Comparison of ENCODE assay signal across 15 cellular contexts in genomic region chr6:32271427-32271826, GRCh38. TPM values are rescaled to one million over a fixed set of nuclear protein-coding genes. Genes with fewer than 3 reads are reported as not detected.
DNase-seq lines count a peak whose midpoint lies in the region; ATAC-seq and FAIRE-seq lines count a peak whose summit lies in the region.
"Had no signal": no experiment of that assay in that cellular context is flagged by ENCODE, and none has a peak within 500 bp of the region (broad histone marks: within the 10 kb centered on the region; RNA-seq: fewer than 3 reads in every experiment).

No MANE protein-coding gene starts in this region.

- no peak overlapping the region for H4K91ac ChIP-seq in trophoblast cell (ENCODE audit: low read depth, low read length)

- H3K27ac ChIP-seq in small intestine (ENCODE audit: low read depth in 1 of 2, low read length in 1 of 2) (no peak overlapping the region), right cardiac atrium (ENCODE audit: low read length) (no peak overlapping the region), trophoblast cell (ENCODE audit: low read depth, low read length) (no peak overlapping the region)
- H3K27ac ChIP-seq: tibial nerve had no signal

- no peaks in the 10 kb centered on the region for H3K36me3 ChIP-seq in small intestine (ENCODE audit: control insufficient read depth in 2 of 2, insufficient read depth in 2 of 2, low read length in 2 of 2)
- no peaks in the 10 kb centered on the region for H3K36me3 ChIP-seq in trophoblast cell (ENCODE audit: control insufficient read depth in 1 of 2, insufficient read depth in 2 of 2, low read length in 2 of 2)

- POLR2A ChIA-PET in activated naive CD8-positive, alpha-beta T cell treated with anti-CD3 and anti-CD28 coated beads, Interleukin-2, amount 10 ng/mL, durations not matched to agents 7 days and 5 days (lab: Charles Lee) = no interaction called here

- no peak overlapping the region for H2BK120ac ChIP-seq in trophoblast cell (ENCODE audit: insufficient read depth, low read length, poor library complexity)

- peak; percentile 73 for FAIRE-seq in small intestine (lab: Jason Lieb, UNC)

- H3K23ac ChIP-seq in trophoblast cell (ENCODE audit: low read length) = no peak overlapping the region

- intact Hi-C loops in right cardiac atrium (cut with DNase I) = no loop called here

- no peak overlapping the region for H3K4me3 ChIP-seq in small intestine (ENCODE audit: low read depth in 1 of 2, low read length in 2 of 2)
- H3K4me3 ChIP-seq in right cardiac atrium (ENCODE audit: low read length) = no peak overlapping the region
- no peak overlapping the region for H3K4me3 ChIP-seq in trophoblast cell (ENCODE audit: low read depth, low read length)
- H3K4me3 ChIP-seq: tibial nerve had no signal

- no peak overlapping the region for H3K14ac ChIP-seq in trophoblast cell (ENCODE audit: low read length)

- H3K27me3 Mint-ChIP-seq in activated T-cell treated with anti-CD3 and anti-CD28 coated beads, Interleukin-2, amount 50 U/mL, for 72 hours (ENCODE audit: low read depth) = no peaks in the 10 kb centered on the region
- peaks cover 6% of the 10 kb centered on the region for H3K27me3 Mint-ChIP-seq in activated naive CD8-positive, alpha-beta T cell treated with anti-CD3 and anti-CD28 coated beads, Interleukin-2, amount 10 ng/mL, durations not matched to agents 7 days and 5 days

- no peaks in the 10 kb centered on the region for H3K4me1 ChIP-seq in small intestine (ENCODE audit: control insufficient read depth in 2 of 2, insufficient read depth in 1 of 2, low read depth in 1 of 2, low read length in 1 of 2)
- H3K4me1 ChIP-seq in right cardiac atrium (ENCODE audit: control insufficient read depth, insufficient read depth, low read length) = no peaks in the 10 kb centered on the region
- H3K4me1 ChIP-seq in trophoblast cell (ENCODE audit: control insufficient read depth in 1 of 2, insufficient read depth in 2 of 2, low read length in 2 of 2) = no peaks in the 10 kb centered on the region
- H3K4me1 ChIP-seq: tibial nerve had no signal

- no peak overlapping the region for H2BK5ac ChIP-seq in trophoblast cell (ENCODE audit: low read depth, low read length, poor library complexity)

- H4K8ac ChIP-seq in trophoblast cell (ENCODE audit: low read depth, low read length) = no peak overlapping the region

- peak overlapping the region; percentile 74 for H3K27ac Mint-ChIP-seq in activated T-cell treated with anti-CD3 and anti-CD28 coated beads, Interleukin-2, amount 50 U/mL, for 72 hours
- peak overlapping the region; percentile 58 for H3K27ac Mint-ChIP-seq in activated naive CD8-positive, alpha-beta T cell treated with anti-CD3 and anti-CD28 coated beads, Interleukin-2, amount 10 ng/mL, durations not matched to agents 7 days and 5 days
- H3K27ac Mint-ChIP-seq: nephron progenitor cell had no signal

- no peak overlapping the region for H2AK5ac ChIP-seq in trophoblast cell (ENCODE audit: low read length)

- DNase-seq in activated T-cell treated with anti-CD3 and anti-CD28 coated beads, Interleukin-2, amount 50 U/mL, for 72 hours = no peak
- DNase-seq in activated T-cell treated with anti-CD3 and anti-CD28 coated beads, Interleukin-2, amount 50 U/mL, for 48 hours = no peak
- peak; percentile 84 for DNase-seq in NAMALWA (ENCODE audit: low spot score)
- DNase-seq in activated naive CD8-positive, alpha-beta T cell treated with anti-CD3 and anti-CD28 coated beads, Interleukin-2, amount 10 ng/mL, durations not matched to agents 7 days and 5 days = no peak
- DNase-seq in small intestine = no peak
- no peak for DNase-seq in stimulated activated CD4-positive, alpha-beta T cell treated with anti-CD3 and anti-CD28 coated beads, Interleukin-2, amount 100 ng/mL, for 24 hours
- no peak for DNase-seq in right cardiac atrium
- DNase-seq in trophoblast cell = no peak
- DNase-seq: caudate nucleus; foreskin fibroblast; GOT3; NCI-H1092 treated with DMSO at 0.1 percent for 48 hours; nephron progenitor cell; stimulated activated CD4-positive, alpha-beta T cell treated with anti-CD3 and anti-CD28 coated beads, Interleukin-1b, Interleukin-23, amount 100 ng/mL, for 48 hours had no signal

- ATAC-seq in activated T-cell treated with anti-CD3 and anti-CD28 coated beads, Interleukin-2, amount 50 U/mL, for 72 hours (replicated peaks in 1 of 2) = no peak
- no peak for ATAC-seq in activated naive CD8-positive, alpha-beta T cell treated with anti-CD3 and anti-CD28 coated beads, Interleukin-2, amount 10 ng/mL, durations not matched to agents 7 days and 5 days (ENCODE audit: low read depth)
- no peak for ATAC-seq in right cardiac atrium

- no peaks in the 10 kb centered on the region for H3K9me3 Mint-ChIP-seq in activated T-cell treated with anti-CD3 and anti-CD28 coated beads, Interleukin-2, amount 50 U/mL, for 72 hours
- H3K9me3 Mint-ChIP-seq in activated naive CD8-positive, alpha-beta T cell treated with anti-CD3 and anti-CD28 coated beads, Interleukin-2, amount 10 ng/mL, durations not matched to agents 7 days and 5 days = peaks cover 4% of the 10 kb centered on the region

- 47 to 77% (median 69%) methylated on average over 1 of the region's 1 CpG for WGBS in small intestine, 3 donors
- WGBS in right cardiac atrium = 85% methylated on average over 1 of the region's 1 CpG
- no CpG with 5 or more reads among the region's 1 CpG for WGBS in trophoblast cell (ENCODE audit: extremely low coverage, insufficient coverage, insufficient read length)

- no peak overlapping the region for H3K4me2 ChIP-seq in trophoblast cell (ENCODE audit: low read length)

- no peaks in the 10 kb centered on the region for H3K36me3 Mint-ChIP-seq in activated T-cell treated with anti-CD3 and anti-CD28 coated beads, Interleukin-2, amount 50 U/mL, for 72 hours (ENCODE audit: insufficient read depth in 2 of 2)
- peaks cover 3% of the 10 kb centered on the region for H3K36me3 Mint-ChIP-seq in activated naive CD8-positive, alpha-beta T cell treated with anti-CD3 and anti-CD28 coated beads, Interleukin-2, amount 10 ng/mL, durations not matched to agents 7 days and 5 days

- no peaks in the 10 kb centered on the region for H3K79me1 ChIP-seq in trophoblast cell (ENCODE audit: low read length)

- H3K79me2 ChIP-seq in trophoblast cell (ENCODE audit: control insufficient read depth, insufficient read depth, low read length, poor library complexity) = no peaks in the 10 kb centered on the region

- no peak overlapping the region for H3K4ac ChIP-seq in trophoblast cell (ENCODE audit: low read depth, low read length)

- H3K4me3 Mint-ChIP-seq in activated T-cell treated with anti-CD3 and anti-CD28 coated beads, Interleukin-2, amount 50 U/mL, for 72 hours = peak overlapping the region in 1 of 2 donors; percentile 34
- peak overlapping the region; percentile 26 for H3K4me3 Mint-ChIP-seq in activated naive CD8-positive, alpha-beta T cell treated with anti-CD3 and anti-CD28 coated beads, Interleukin-2, amount 10 ng/mL, durations not matched to agents 7 days and 5 days
- H3K4me3 Mint-ChIP-seq: nephron progenitor cell had no signal

- H3K27me3 ChIP-seq in small intestine (ENCODE audit: control insufficient read depth in 2 of 2, insufficient read depth in 2 of 2, low read length in 2 of 2) (no peaks in the 10 kb centered on the region), right cardiac atrium (ENCODE audit: control insufficient read depth, insufficient read depth) (no peaks in the 10 kb centered on the region), trophoblast cell (ENCODE audit: insufficient read depth, low read length) (no peaks in the 10 kb centered on the region)
- H3K27me3 ChIP-seq: tibial nerve had no signal

- H4K12ac ChIP-seq in trophoblast cell (ENCODE audit: low read depth, low read length) = no peak overlapping the region

- no peaks in the 10 kb centered on the region for H3K9me3 ChIP-seq in small intestine (ENCODE audit: control insufficient read depth, low read depth)
- no peaks in the 10 kb centered on the region for H3K9me3 ChIP-seq in right cardiac atrium (ENCODE audit: control insufficient read depth, low read length)
- no peaks in the 10 kb centered on the region for H3K9me3 ChIP-seq in trophoblast cell (ENCODE audit: insufficient read depth, low read depth, low read length)

- H3K4me1 Mint-ChIP-seq in activated T-cell treated with anti-CD3 and anti-CD28 coated beads, Interleukin-2, amount 50 U/mL, for 72 hours (ENCODE audit: low read depth) = peaks cover 21% of the 10 kb centered on the region
- peaks cover 23% of the 10 kb centered on the region for H3K4me1 Mint-ChIP-seq in activated naive CD8-positive, alpha-beta T cell treated with anti-CD3 and anti-CD28 coated beads, Interleukin-2, amount 10 ng/mL, durations not matched to agents 7 days and 5 days
- H3K4me1 Mint-ChIP-seq: nephron progenitor cell had no signal

- no peak overlapping the region for H3K18ac ChIP-seq in trophoblast cell (ENCODE audit: low read length)

- no peak overlapping the region for H2BK12ac ChIP-seq in trophoblast cell (ENCODE audit: low read length)

- H2AFZ ChIP-seq in trophoblast cell (ENCODE audit: insufficient read depth, low read length, poor library complexity) = no peak overlapping the region

- no peak overlapping the region for H3K9ac ChIP-seq in trophoblast cell (ENCODE audit: low read length)

RNA-seq across cellular contexts. Expression of gene NOTCH4, which starts 47.6 kb away (rescaled TPM):
- total RNA-seq in activated T-cell treated with anti-CD3 and anti-CD28 coated beads, Interleukin-2, amount 50 U/mL, for 72 hours = under 1 TPM; 0.63 to 0.79 TPM
- total RNA-seq in activated naive CD8-positive, alpha-beta T cell treated with anti-CD3 and anti-CD28 coated beads, Interleukin-2, amount 10 ng/mL, durations not matched to agents 7 days and 5 days = under 1 TPM; 0.67 to 0.79 TPM
- polyA plus RNA-seq in small intestine (10 to 100 TPM in 1 of 3 donors, 1 to 10 TPM in 2; 1.1 to 15.2 (median 3.8) TPM), right cardiac atrium (33.5 TPM)
- total RNA-seq in right cardiac atrium = 10 to 100 TPM; 14.4 to 27.6 (median 22.1) TPM
- polyA plus RNA-seq in trophoblast cell (2013) = 0.57 and 0.60 TPM in 2 replicates

Comparison
In these comparisons a context has a peak if more than half of its experiments do, and no peak if none do; other contexts are left out.
1. RNA of gene NOTCH4, which starts 47.6 kb away (total RNA-seq): 14.4 to 27.6 TPM in right cardiac atrium; 0.67 to 0.79 TPM in activated naive CD8-positive, alpha-beta T cell treated with anti-CD3 and anti-CD28 coated beads, Interleukin-2, amount 10 ng/mL, durations not matched to agents 7 days and 5 days and 0.63 to 0.79 TPM in activated T-cell treated with anti-CD3 and anti-CD28 coated beads, Interleukin-2, amount 50 U/mL, for 72 hours; every median in the first group is over 4 times any median in the second.